Comparison of ENCODE assay signal across 31 cellular contexts in genomic region chr3:64079369-64080160, GRCh38. TPM values are rescaled to one million over a fixed set of nuclear protein-coding genes. Genes with fewer than 3 reads are reported as not detected.
DNase-seq lines count a peak whose midpoint lies in the region; ATAC-seq and TF ChIP-seq lines count a peak whose summit lies in the region.
"Had no signal": no experiment of that assay in that cellular context is flagged by ENCODE, and none has a peak within 500 bp of the region (broad histone marks: within the 10 kb centered on the region; RNA-seq: fewer than 3 reads in every experiment).

No MANE protein-coding gene starts in this region.

- H3K27ac ChIP-seq in GM23248 (no peak overlapping the region), foreskin keratinocyte (no peak overlapping the region)
- H3K27ac ChIP-seq: heart right ventricle, HL-60, SJSA1 had no signal

- H3K27me3 ChIP-seq in GM23248 (replicated peaks; ENCODE audit: insufficient read depth) (no peaks in the 10 kb centered on the region), foreskin keratinocyte (no peaks in the 10 kb centered on the region)
- H3K27me3 ChIP-seq: BE2C, heart right ventricle, SJSA1 had no signal

- DNase-seq in AG08395 (ENCODE audit: low spot score) (peak; percentile 37), GM23248 (peak; percentile 81), amniotic epithelial cell (ENCODE audit: low read depth) (peak; percentile 53), foreskin keratinocyte (no peak), HPDE6-E6E7 (ENCODE audit: extremely low spot score) (no peak)
- DNase-seq in natural killer cell treated with Interleukin-12 subunit alpha and Interleukin-12 subunit beta and Interleukin-15 and Interleukin-18, amount 100 ng/mL, for 72 hours (ENCODE audit: low spot score) = no peak
- DNase-seq: activated CD4-positive, alpha-beta T cell treated with anti-CD3 and anti-CD28 coated beads, Interleukin-2, amount 50 U/mL, for 1 hour; activated effector memory CD4-positive, alpha-beta T cell treated with Interleukin-2 at 50 U/mL for 16 hours; activated naive CD8-positive, alpha-beta T cell treated with anti-CD3 and anti-CD28 coated beads for 36 hours; activated T-cell treated with anti-CD3 and anti-CD28 coated beads, Interleukin-2, amount 50 U/mL, for 1 hour; aorta; BE2C; CD8-positive, alpha-beta T cell; cortex of kidney; DMS153; effector memory CD4-positive, alpha-beta T cell; foreskin melanocyte; H7; heart right ventricle; kidney; NCI-H1436 treated with DMSO at 0.1 percent for 48 hours; NCI-H2107; NCI-H510A; stimulated activated CD4-positive, alpha-beta T cell treated with anti-CD3 and anti-CD28 coated beads, Interleukin-1b, Interleukin-23, amount 100 ng/mL, for 48 hours; stimulated activated naive CD4-positive, alpha-beta T cell treated with Interleukin-2 at 50 U/mL for 16 hours; T1000 had no signal

- no peaks in the 10 kb centered on the region for H3K4me1 Mint-ChIP-seq in natural killer cell treated with Interleukin-12 subunit alpha and Interleukin-12 subunit beta and Interleukin-15 and Interleukin-18, amount 100 ng/mL, for 72 hours (ENCODE audit: low read depth in 2 of 2)
- H3K4me1 Mint-ChIP-seq: activated naive CD8-positive, alpha-beta T cell treated with anti-CD3 and anti-CD28 coated beads for 36 hours had no signal

- no peaks in the 10 kb centered on the region for H3K36me3 ChIP-seq in GM23248 (ENCODE audit: low read depth)
- H3K36me3 ChIP-seq: BE2C, heart right ventricle, SJSA1 had no signal

- no peak overlapping the region for H2AFZ ChIP-seq in GM23248

- no peak for TF ChIP-seq CTCF in foreskin keratinocyte (conservative IDR thresholded peaks at IDR 0.05)

- H3K36me3 Mint-ChIP-seq in natural killer cell treated with Interleukin-12 subunit alpha and Interleukin-12 subunit beta and Interleukin-15 and Interleukin-18, amount 100 ng/mL, for 72 hours = no peaks in the 10 kb centered on the region
- H3K36me3 Mint-ChIP-seq: activated naive CD8-positive, alpha-beta T cell treated with anti-CD3 and anti-CD28 coated beads for 36 hours; CD8-positive, alpha-beta T cell; WTC11 had no signal

- WGBS in GM23248 (ENCODE audit: low coverage in 1 of 2, low lambda C conversion rate in 2 of 2, missing lambda C conversion rate in 2 of 2), 2 experiments = 45 to 53% methylated on average over 5 of the region's 5 CpGs

- peak; percentile 29 for ATAC-seq in foreskin keratinocyte
- ATAC-seq in GM18502 (IDR thresholded peaks at IDR 0.05; ENCODE audit: poor library complexity, unreplicated experiment) = no peak
- no peak for ATAC-seq in natural killer cell treated with Interleukin-12 subunit alpha and Interleukin-12 subunit beta and Interleukin-15 and Interleukin-18, amount 100 ng/mL, for 72 hours
- no peak for ATAC-seq in HG03108 (IDR thresholded peaks at IDR 0.05; ENCODE audit: unreplicated experiment)
- ATAC-seq: CD8-positive, alpha-beta T cell; WTC11 had no signal

- H3K9me2 ChIP-seq in GM23248 (ENCODE audit: insufficient read depth) = no peaks in the 10 kb centered on the region

- H3K27ac Mint-ChIP-seq in natural killer cell treated with Interleukin-12 subunit alpha and Interleukin-12 subunit beta and Interleukin-15 and Interleukin-18, amount 100 ng/mL, for 72 hours = no peak overlapping the region
- H3K27ac Mint-ChIP-seq: activated naive CD8-positive, alpha-beta T cell treated with anti-CD3 and anti-CD28 coated beads for 36 hours; CD8-positive, alpha-beta T cell; WTC11 had no signal

- H3K79me2 ChIP-seq in GM23248 (ENCODE audit: insufficient read depth) = no peaks in the 10 kb centered on the region

- H3K27me3 Mint-ChIP-seq in natural killer cell treated with Interleukin-12 subunit alpha and Interleukin-12 subunit beta and Interleukin-15 and Interleukin-18, amount 100 ng/mL, for 72 hours = peaks cover 12 to 44% of the 10 kb centered on the region in 2 donors

- no peaks in the 10 kb centered on the region for H4K20me1 ChIP-seq in GM23248 (ENCODE audit: insufficient read depth)

- no peak overlapping the region for H3K4me3 Mint-ChIP-seq in natural killer cell treated with Interleukin-12 subunit alpha and Interleukin-12 subunit beta and Interleukin-15 and Interleukin-18, amount 100 ng/mL, for 72 hours
- H3K4me3 Mint-ChIP-seq: activated naive CD8-positive, alpha-beta T cell treated with anti-CD3 and anti-CD28 coated beads for 36 hours; CD8-positive, alpha-beta T cell; WTC11 had no signal

- H3K4me1 ChIP-seq in GM23248 (ENCODE audit: insufficient read depth) = peaks cover 9% of the 10 kb centered on the region
- H3K4me1 ChIP-seq in foreskin keratinocyte = peaks cover 7% of the 10 kb centered on the region
- H3K4me1 ChIP-seq: BE2C, heart right ventricle had no signal

- in situ Hi-C loops in GM23248 (cut with MboI) = no loop called here

- no peak overlapping the region for H3K4me3 ChIP-seq in GM23248
- H3K4me3 ChIP-seq: heart right ventricle, SJSA1 had no signal

- peaks cover 7% of the 10 kb centered on the region; the same call in 1 of the 2 replicates for H3F3A ChIP-seq in GM23248 (ENCODE audit: insufficient read depth)

- no peak overlapping the region for H3K4me2 ChIP-seq in GM23248 (ENCODE audit: unreplicated experiment)

- H3K9me3 ChIP-seq in GM23248 (ENCODE audit: low read depth) = no peaks in the 10 kb centered on the region
- H3K9me3 ChIP-seq: BE2C, SJSA1 had no signal

- no peak overlapping the region for H3K9ac ChIP-seq in GM23248

- no peaks in the 10 kb centered on the region for H3K9me3 Mint-ChIP-seq in natural killer cell treated with Interleukin-12 subunit alpha and Interleukin-12 subunit beta and Interleukin-15 and Interleukin-18, amount 100 ng/mL, for 72 hours
- H3K9me3 Mint-ChIP-seq: activated naive CD8-positive, alpha-beta T cell treated with anti-CD3 and anti-CD28 coated beads for 36 hours; CD8-positive, alpha-beta T cell had no signal

RNA-seq across cellular contexts. Expression of gene PSMD6, which starts 56.3 kb away (rescaled TPM):
- total RNA-seq in GM23248 (2014; rRNA removed; shearing (Covaris generic)) = 78.2 and 79.5 TPM in 2 replicates
- polyA plus RNA-seq in GM23248 (2016; fragmentation: Nextera tagmentation; extraction: Ambion mirVana) = 126 and 130 TPM in 2 replicates
- 119 and 139 TPM in 2 replicates for total RNA-seq in foreskin keratinocyte
- 104 and 132 TPM in 2 replicates for polyA plus RNA-seq in foreskin keratinocyte
- 10 to 100 TPM; 82.7 to 95.7 TPM for total RNA-seq in natural killer cell treated with Interleukin-12 subunit alpha and Interleukin-12 subunit beta and Interleukin-15 and Interleukin-18, amount 100 ng/mL, for 72 hours

Comparison
In these comparisons a context has a peak if more than half of its experiments do, and no peak if none do; other contexts are left out.
1. DNase-seq: peak in AG08395 (single experiment), GM23248 (single experiment) and amniotic epithelial cell (single experiment); none in foreskin keratinocyte (0 of 2), natural killer cell treated with Interleukin-12 subunit alpha and Interleukin-12 subunit beta and Interleukin-15 and Interleukin-18, amount 100 ng/mL, for 72 hours (single experiment) and HPDE6-E6E7 (single experiment).